26 cellular contexts compared by ENCODE assay signal in genomic region chr2:16737812-16738211, GRCh38.
"Had no signal": no experiment of that assay in that cellular context is flagged by ENCODE, and none has a peak within 500 bp of the region (broad histone marks: within the 10 kb centered on the region; RNA-seq: fewer than 3 reads in every experiment).

No MANE protein-coding gene starts in this region.

- H2AFZ ChIP-seq: hepatocyte had no signal

- H3K9me3 Mint-ChIP-seq: immature natural killer cell, mesothelial cell of epicardium, naive B cell had no signal

- H3K4me2 ChIP-seq: hepatocyte had no signal

- H3K79me2 ChIP-seq: hepatocyte had no signal

- H3K4me1 Mint-ChIP-seq: immature natural killer cell; mesothelial cell of epicardium; naive thymus-derived CD8-positive, alpha-beta T cell had no signal

- ATAC-seq: foreskin keratinocyte; gastroesophageal sphincter; heart left ventricle; left colon; left lobe of liver; lower lobe of right lung; mucosa of descending colon; naive thymus-derived CD8-positive, alpha-beta T cell had no signal

- H3K27me3 ChIP-seq: colonic mucosa, esophagus muscularis mucosa, foreskin keratinocyte, hepatocyte had no signal

- H3K4me3 Mint-ChIP-seq: immature natural killer cell; mesothelial cell of epicardium; naive B cell; naive thymus-derived CD8-positive, alpha-beta T cell had no signal

- DNase-seq: colonic mucosa; dermis blood vessel endothelial cell; dorsolateral prefrontal cortex; effector CD4-positive, alpha-beta T cell; effector memory CD4-positive, alpha-beta T cell; foreskin keratinocyte; heart left ventricle; hypothalamus; immature natural killer cell; islet precursor cell; kidney; kidney glomerular epithelial cell; left colon; left ventricle myocardium inferior; lower lobe of right lung; mesenchymal stem cell; mucosa of descending colon; naive B cell; naive thymus-derived CD8-positive, alpha-beta T cell had no signal

- H3K27ac ChIP-seq: colonic mucosa, dorsolateral prefrontal cortex, esophagus muscularis mucosa, foreskin keratinocyte, gastroesophageal sphincter, heart left ventricle, hepatocyte, left ventricle myocardium inferior, lower lobe of right lung had no signal

- H3K4me1 ChIP-seq: colonic mucosa, foreskin keratinocyte, lower lobe of right lung had no signal

- H3K27ac Mint-ChIP-seq: immature natural killer cell; mesothelial cell of epicardium; naive B cell; naive thymus-derived CD8-positive, alpha-beta T cell had no signal

- H3K36me3 Mint-ChIP-seq: immature natural killer cell; mesothelial cell of epicardium; naive B cell; naive thymus-derived CD8-positive, alpha-beta T cell had no signal

- H3K36me3 ChIP-seq: colonic mucosa, esophagus muscularis mucosa, gastroesophageal sphincter, heart left ventricle, left ventricle myocardium inferior, lower lobe of right lung had no signal

- H3K9me3 ChIP-seq: colonic mucosa, esophagus muscularis mucosa, gastroesophageal sphincter, heart left ventricle, left ventricle myocardium inferior, lower lobe of right lung, mucosa of descending colon had no signal

- FAIRE-seq: endothelial cell of umbilical vein, frontal cortex, kidney had no signal

- H3K4me3 ChIP-seq: colonic mucosa, dorsolateral prefrontal cortex, esophagus muscularis mucosa, gastroesophageal sphincter, heart left ventricle, hepatocyte, left ventricle myocardium inferior, lower lobe of right lung, mucosa of descending colon had no signal
